Comparison of ENCODE assay signal across 31 cellular contexts in the genomic region with DNA sequence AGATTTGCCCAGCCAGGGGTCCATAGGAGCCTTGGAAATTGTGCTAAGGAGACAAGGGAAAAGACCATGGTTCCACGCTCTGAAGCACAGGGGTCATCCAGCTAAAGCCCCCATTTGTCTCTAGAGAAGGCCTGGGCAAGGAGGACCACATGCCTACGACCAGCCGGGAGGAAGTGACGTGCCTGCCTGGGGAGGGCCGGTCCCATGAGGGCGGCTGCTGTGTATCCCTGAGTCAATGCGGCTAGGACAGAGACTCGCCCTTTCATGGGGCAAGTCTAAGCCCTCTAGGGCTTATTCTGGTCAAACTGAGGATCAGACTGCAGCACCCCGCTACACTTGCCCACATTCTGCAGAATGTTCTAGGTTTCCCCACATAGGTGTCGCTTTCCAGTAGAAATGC.
"Had no signal": no experiment of that assay in that cellular context is flagged by ENCODE, and none has a peak within 500 bp of the region (broad histone marks: within the 10 kb centered on the region; RNA-seq: fewer than 3 reads in every experiment).

No MANE protein-coding gene starts in this region.

- H3K9me3 ChIP-seq: ascending aorta, esophagus squamous epithelium, heart right ventricle, lower lobe of right lung, mucosa of descending colon, ovary, sigmoid colon, thyroid gland had no signal

- H3K36me3 ChIP-seq: ascending aorta, cardiac muscle cell, esophagus squamous epithelium, heart right ventricle, lower lobe of right lung, ovary, sigmoid colon, thyroid gland had no signal

- DNase-seq: activated CD4-positive, alpha-beta T cell treated with anti-CD3 and anti-CD28 coated beads for 4 hours; activated CD4-positive, alpha-beta T cell treated with anti-CD3 and anti-CD28 coated beads, Interleukin-2, amount 50 U/mL, for 4 hours; activated effector memory CD4-positive, alpha-beta T cell treated with anti-CD3 and anti-CD28 coated beads, Interleukin-2, amount 50 U/mL, for 16 hours; activated naive CD4-positive, alpha-beta T cell treated with anti-CD3 and anti-CD28 coated beads for 36 hours; activated naive CD8-positive, alpha-beta T cell treated with anti-CD3 and anti-CD28 coated beads, Interleukin-2, amount 10 ng/mL, durations not matched to agents 7 days and 5 days; activated T-cell treated with anti-CD3 and anti-CD28 coated beads, Interleukin-2, amount 50 U/mL, for 1 hour; effector CD4-positive, alpha-beta T cell; esophagus squamous epithelium; foreskin melanocyte; kidney glomerular epithelial cell; lower lobe of right lung; mucosa of descending colon; ovary; retina; sigmoid colon; small intestine; stimulated activated CD4-positive, alpha-beta T cell treated with anti-CD3 and anti-CD28 coated beads, Interleukin-1b, Interleukin-23, amount 100 ng/mL, for 48 hours; stimulated activated CD4-positive, alpha-beta T cell treated with anti-CD3 and anti-CD28 coated beads, Interleukin-4, amount 100 ng/mL, for 4 hours; stimulated activated CD8-positive, alpha-beta memory T cell treated with anti-CD3 and anti-CD28 coated beads, Interleukin-4, amount 100 ng/mL, for 48 hours; stimulated activated naive CD8-positive, alpha-beta T cell treated with anti-CD3 and anti-CD28 coated beads, Interleukin-15, amount 100 ng/mL, for 72 hours; T-helper 9 cell; thyroid gland had no signal

- H3K4me3 Mint-ChIP-seq: activated naive CD4-positive, alpha-beta T cell treated with anti-CD3 and anti-CD28 coated beads for 36 hours; activated naive CD8-positive, alpha-beta T cell treated with anti-CD3 and anti-CD28 coated beads, Interleukin-2, amount 10 ng/mL, durations not matched to agents 7 days and 5 days; activated T-helper 1 cell treated with anti-CD3 and anti-CD28 coated beads, Interleukin-12 subunit alpha, Interleukin-12 subunit beta, Interleukin-2, Interleukin-4 antibody, amounts not matched to agents 30 ng/mL and 10 ng/mL and 1 ng/mL, durations not matched to agents 14 hours and 24 hours and 36 hours; brain; nephron; stimulated activated memory B cell treated with anti-CD40 and anti-IgM and Interleukin-4, amounts not matched to agents 10 μg/mL and 1 μg/mL and 100 μg/mL, for 72 hours; stimulated activated naive CD8-positive, alpha-beta T cell treated with anti-CD3 and anti-CD28 coated beads, Interleukin-15, amount 100 ng/mL, for 72 hours had no signal

- H3K4me1 ChIP-seq: ascending aorta, esophagus squamous epithelium, sigmoid colon, thyroid gland had no signal

- ATAC-seq: stimulated activated memory B cell treated with anti-CD40 and anti-IgM and Interleukin-4, amounts not matched to agents 10 μg/mL and 1 μg/mL and 100 μg/mL, for 72 hours; stimulated activated naive CD8-positive, alpha-beta T cell treated with anti-CD3 and anti-CD28 coated beads, Interleukin-15, amount 100 ng/mL, for 72 hours had no signal

- H3K9me3 Mint-ChIP-seq: activated naive CD4-positive, alpha-beta T cell treated with anti-CD3 and anti-CD28 coated beads for 36 hours; activated naive CD8-positive, alpha-beta T cell treated with anti-CD3 and anti-CD28 coated beads, Interleukin-2, amount 10 ng/mL, durations not matched to agents 7 days and 5 days; activated T-helper 1 cell treated with anti-CD3 and anti-CD28 coated beads, Interleukin-12 subunit alpha, Interleukin-12 subunit beta, Interleukin-2, Interleukin-4 antibody, amounts not matched to agents 30 ng/mL and 10 ng/mL and 1 ng/mL, durations not matched to agents 14 hours and 24 hours and 36 hours; brain; nephron; stimulated activated memory B cell treated with anti-CD40 and anti-IgM and Interleukin-4, amounts not matched to agents 10 μg/mL and 1 μg/mL and 100 μg/mL, for 72 hours; stimulated activated naive CD8-positive, alpha-beta T cell treated with anti-CD3 and anti-CD28 coated beads, Interleukin-15, amount 100 ng/mL, for 72 hours had no signal

- H3K27ac Mint-ChIP-seq: activated naive CD4-positive, alpha-beta T cell treated with anti-CD3 and anti-CD28 coated beads for 36 hours; activated naive CD8-positive, alpha-beta T cell treated with anti-CD3 and anti-CD28 coated beads, Interleukin-2, amount 10 ng/mL, durations not matched to agents 7 days and 5 days; activated T-helper 1 cell treated with anti-CD3 and anti-CD28 coated beads, Interleukin-12 subunit alpha, Interleukin-12 subunit beta, Interleukin-2, Interleukin-4 antibody, amounts not matched to agents 30 ng/mL and 10 ng/mL and 1 ng/mL, durations not matched to agents 14 hours and 24 hours and 36 hours; brain; nephron; progenitor cell of endocrine pancreas; stimulated activated memory B cell treated with anti-CD40 and anti-IgM and Interleukin-4, amounts not matched to agents 10 μg/mL and 1 μg/mL and 100 μg/mL, for 72 hours; stimulated activated naive CD8-positive, alpha-beta T cell treated with anti-CD3 and anti-CD28 coated beads, Interleukin-15, amount 100 ng/mL, for 72 hours had no signal

- H3K27ac ChIP-seq: cardiac muscle cell, lower lobe of right lung, ovary, sigmoid colon, thyroid gland, VCaP had no signal

- H3K27me3 Mint-ChIP-seq: stimulated activated naive CD8-positive, alpha-beta T cell treated with anti-CD3 and anti-CD28 coated beads, Interleukin-15, amount 100 ng/mL, for 72 hours had no signal

- H3K36me3 Mint-ChIP-seq: activated naive CD8-positive, alpha-beta T cell treated with anti-CD3 and anti-CD28 coated beads, Interleukin-2, amount 10 ng/mL, durations not matched to agents 7 days and 5 days; brain; stimulated activated memory B cell treated with anti-CD40 and anti-IgM and Interleukin-4, amounts not matched to agents 10 μg/mL and 1 μg/mL and 100 μg/mL, for 72 hours had no signal

- H3K4me3 ChIP-seq: ascending aorta, cardiac muscle cell, esophagus squamous epithelium, heart right ventricle, lower lobe of right lung, mucosa of descending colon, ovary, sigmoid colon, thyroid gland had no signal

- H3K4me1 Mint-ChIP-seq: activated naive CD8-positive, alpha-beta T cell treated with anti-CD3 and anti-CD28 coated beads, Interleukin-2, amount 10 ng/mL, durations not matched to agents 7 days and 5 days had no signal

- H3K27me3 ChIP-seq: ascending aorta, cardiac muscle cell, esophagus squamous epithelium, heart right ventricle, ovary, sigmoid colon, thyroid gland had no signal
